Comparison of ENCODE assay signal across 16 cellular contexts in genomic region chr7:133746847-133747246, GRCh38.
DNase-seq lines count a peak whose midpoint lies in the region; ATAC-seq and TF ChIP-seq lines count a peak whose summit lies in the region.
"Had no signal": no experiment of that assay in that cellular context is flagged by ENCODE, and none has a peak within 500 bp of the region (broad histone marks: within the 10 kb centered on the region; RNA-seq: fewer than 3 reads in every experiment).

No MANE protein-coding gene starts in this region.

- no peak overlapping the region for H3K9ac ChIP-seq in HUES64 (ENCODE audit: low read depth, low read length)

- no TSS peak for BruUV-seq in Calu3 (replicated peaks; lab: Mats Ljungman, UMichigan)

- WGBS in HUES64 = 90% methylated on average over 1 of the region's 2 CpGs
- WGBS in aorta, 2 donors = 47 to 48% methylated on average over 2 of the region's 2 CpGs

- H3K27me3 ChIP-seq in HUES64 (ENCODE audit: insufficient read depth, low read length) (no peaks in the 10 kb centered on the region), left lung (no peaks in the 10 kb centered on the region), aorta (ENCODE audit: control insufficient read depth in 1 of 2, insufficient read depth in 2 of 2, low read length in 1 of 2) (no peaks in the 10 kb centered on the region)
- H3K27me3 ChIP-seq in CD4-positive, alpha-beta memory T cell (ENCODE audit: insufficient read depth, low read length) = no peaks in the 10 kb centered on the region

- peaks cover 69% of the 10 kb centered on the region for H3K4me1 Mint-ChIP-seq in Calu3 (ENCODE audit: low read depth, unreplicated experiment)
- H3K4me1 Mint-ChIP-seq in activated naive CD4-positive, alpha-beta T cell treated with anti-CD3 and anti-CD28 coated beads for 36 hours (ENCODE audit: low read depth) = no peaks in the 10 kb centered on the region
- peaks cover 0 to 1% (median 0%) of the 10 kb centered on the region in 4 donors for H3K4me1 Mint-ChIP-seq in CD4-positive, alpha-beta memory T cell

- CTCF ChIA-PET in Calu3 (lab: Charles Lee) = no interaction called here
- CTCF ChIA-PET in activated naive CD4-positive, alpha-beta T cell treated with anti-CD3 and anti-CD28 coated beads for 36 hours (lab: Charles Lee) = no interaction called here
- CTCF ChIA-PET in CD4-positive, alpha-beta memory T cell (lab: Charles Lee; ENCODE audit: partially characterized antibody) = no interaction called here

- no peaks in the 10 kb centered on the region for H3K9me3 Mint-ChIP-seq in Calu3 (ENCODE audit: low read depth, unreplicated experiment)
- no peaks in the 10 kb centered on the region for H3K9me3 Mint-ChIP-seq in activated naive CD4-positive, alpha-beta T cell treated with anti-CD3 and anti-CD28 coated beads for 36 hours
- peaks cover 0 to 1% (median 0%) of the 10 kb centered on the region in 8 donors for H3K9me3 Mint-ChIP-seq in CD4-positive, alpha-beta memory T cell
- H3K9me3 Mint-ChIP-seq: HFFc6 had no signal

- intact Hi-C loops in Calu3 (cut with micrococcal nuclease; ENCODE audit: unreplicated experiment) = loop anchor here (1.0 to 5.0 kb wide), 2 partner anchors 106 to 175 kb away; no protein-coding TSS in a partner anchor
- intact Hi-C loops in left lung (cut with DNase I) = no loop called here
- intact Hi-C loops in activated naive CD4-positive, alpha-beta T cell treated with anti-CD3 and anti-CD28 coated beads for 36 hours (cut with micrococcal nuclease) = no loop called here
- intact Hi-C loops in CD4-positive, alpha-beta memory T cell (cut with micrococcal nuclease) = no loop called here
- intact Hi-C loops in aorta (cut with DNase I) = no loop called here

- H3K4me1 ChIP-seq in HUES64 (ENCODE audit: insufficient read depth, low read length) = peaks cover 38% of the 10 kb centered on the region
- no peaks in the 10 kb centered on the region for H3K4me1 ChIP-seq in left lung
- no peaks in the 10 kb centered on the region for H3K4me1 ChIP-seq in CD4-positive, alpha-beta memory T cell (ENCODE audit: insufficient read depth, low read length)
- peaks cover 0 to 3% of the 10 kb centered on the region in 2 donors for H3K4me1 ChIP-seq in aorta (ENCODE audit: control insufficient read depth in 1 of 2, insufficient read depth in 2 of 2, low read length in 2 of 2)
- H3K4me1 ChIP-seq: A549 had no signal

- ATAC-seq in left lung (peak; percentile 48), aorta (ENCODE audit: low FRiP score) (no peak)
- ATAC-seq: A549 had no signal

- POLR2A ChIA-PET in CD4-positive, alpha-beta memory T cell (lab: Charles Lee; ENCODE audit: partially characterized antibody) = no interaction called here

- H3K9me3 ChIP-seq in HUES64 (ENCODE audit: insufficient read depth, low read depth, low read length) (no peaks in the 10 kb centered on the region), left lung (no peaks in the 10 kb centered on the region), aorta (ENCODE audit: control insufficient read depth, low read length) (no peaks in the 10 kb centered on the region)
- no peaks in the 10 kb centered on the region for H3K9me3 ChIP-seq in CD4-positive, alpha-beta memory T cell (ENCODE audit: control insufficient read depth in 1 of 2, low read length in 2 of 2)
- H3K9me3 ChIP-seq: A549 had no signal

- H3K27ac ChIP-seq in HUES64 (ENCODE audit: low read depth, low read length) (peak overlapping the region; percentile 17; the same call in 1 of the 2 replicates), epithelial cell of prostate (peak overlapping the region; percentile 56), left lung (no peak overlapping the region), aorta (ENCODE audit: low read depth in 1 of 2, low read length in 2 of 2) (no peak overlapping the region)
- H3K27ac ChIP-seq in CD4-positive, alpha-beta memory T cell (ENCODE audit: low read depth, low read length) = no peak overlapping the region
- H3K27ac ChIP-seq: A549 had no signal

- H3K4me3 Mint-ChIP-seq in Calu3 (ENCODE audit: low read depth, unreplicated experiment) = peak overlapping the region; percentile 56
- H3K4me3 Mint-ChIP-seq in activated naive CD4-positive, alpha-beta T cell treated with anti-CD3 and anti-CD28 coated beads for 36 hours = no peak overlapping the region
- no peak overlapping the region for H3K4me3 Mint-ChIP-seq in CD4-positive, alpha-beta memory T cell
- H3K4me3 Mint-ChIP-seq: HFFc6 had no signal

- H3K36me3 Mint-ChIP-seq in Calu3 (ENCODE audit: insufficient read depth, unreplicated experiment) = no peaks in the 10 kb centered on the region
- no peaks in the 10 kb centered on the region for H3K36me3 Mint-ChIP-seq in activated naive CD4-positive, alpha-beta T cell treated with anti-CD3 and anti-CD28 coated beads for 36 hours (ENCODE audit: low read depth)
- peaks cover 0 to 7% of the 10 kb centered on the region in 2 donors for H3K36me3 Mint-ChIP-seq in CD4-positive, alpha-beta memory T cell

- H3K4me3 ChIP-seq in HUES64 (ENCODE audit: low read length) (no peak overlapping the region), left lung (no peak overlapping the region), aorta (ENCODE audit: low read length in 2 of 2) (no peak overlapping the region)
- H3K4me3 ChIP-seq in CD4-positive, alpha-beta memory T cell (ENCODE audit: low read length in 2 of 2) = no peak overlapping the region
- H3K4me3 ChIP-seq: A549 had no signal

- TF ChIP-seq CTCF in Calu3 (IDR thresholded peaks at IDR 0.05; ENCODE audit: unreplicated experiment) (no peak), left lung (IDR thresholded peaks at IDR 0.05) (no peak)

- H3K36me3 ChIP-seq in HUES64 (ENCODE audit: insufficient read depth, low read length) (no peaks in the 10 kb centered on the region), left lung (no peaks in the 10 kb centered on the region), aorta (ENCODE audit: control insufficient read depth in 1 of 2, insufficient read depth in 2 of 2, low read length in 1 of 2) (no peaks in the 10 kb centered on the region)
- H3K36me3 ChIP-seq in CD4-positive, alpha-beta memory T cell (ENCODE audit: insufficient read depth, low read length) = no peaks in the 10 kb centered on the region

- DNase-seq in Calu3 (peak; percentile 4), epithelial cell of prostate (ENCODE audit: low read depth, low spot score) (no peak), left lung (no peak), NCI-H748 treated with DMSO at 0.1 percent for 48 hours (lab: John Stamatoyannopoulos, UW) (no peak), aorta (no peak)
- no peak for DNase-seq in activated naive CD4-positive, alpha-beta T cell treated with anti-CD3 and anti-CD28 coated beads for 36 hours
- DNase-seq in CD4-positive, alpha-beta memory T cell = no peak
- DNase-seq: C1 segment of cervical spinal cord, HFFc6, NCI-H1417, NCI-H2029 treated with DMSO at 0.1 percent for 48 hours, NCI-H2227 treated with DMSO at 0.1 percent for 48 hours, NCI-H524, SHP77 had no signal

- H3K27me3 Mint-ChIP-seq in Calu3 (ENCODE audit: unreplicated experiment) = no peaks in the 10 kb centered on the region
- no peaks in the 10 kb centered on the region for H3K27me3 Mint-ChIP-seq in activated naive CD4-positive, alpha-beta T cell treated with anti-CD3 and anti-CD28 coated beads for 36 hours (ENCODE audit: low read depth)
- H3K27me3 Mint-ChIP-seq in CD4-positive, alpha-beta memory T cell = no peaks in the 10 kb centered on the region

- peak overlapping the region; percentile 92 for H3K27ac Mint-ChIP-seq in Calu3 (ENCODE audit: unreplicated experiment)
- H3K27ac Mint-ChIP-seq in activated naive CD4-positive, alpha-beta T cell treated with anti-CD3 and anti-CD28 coated beads for 36 hours = no peak overlapping the region
- H3K27ac Mint-ChIP-seq in CD4-positive, alpha-beta memory T cell = no peak overlapping the region
- H3K27ac Mint-ChIP-seq: HFFc6 had no signal

Comparison
In these comparisons a context has a peak if more than half of its experiments do, and no peak if none do; other contexts are left out.
1. H3K27ac ChIP-seq: peak in HUES64 (single experiment) and epithelial cell of prostate (single experiment); none in left lung (0 of 2), CD4-positive, alpha-beta memory T cell (single experiment) and aorta (0 of 2).